In the genomic region with DNA sequence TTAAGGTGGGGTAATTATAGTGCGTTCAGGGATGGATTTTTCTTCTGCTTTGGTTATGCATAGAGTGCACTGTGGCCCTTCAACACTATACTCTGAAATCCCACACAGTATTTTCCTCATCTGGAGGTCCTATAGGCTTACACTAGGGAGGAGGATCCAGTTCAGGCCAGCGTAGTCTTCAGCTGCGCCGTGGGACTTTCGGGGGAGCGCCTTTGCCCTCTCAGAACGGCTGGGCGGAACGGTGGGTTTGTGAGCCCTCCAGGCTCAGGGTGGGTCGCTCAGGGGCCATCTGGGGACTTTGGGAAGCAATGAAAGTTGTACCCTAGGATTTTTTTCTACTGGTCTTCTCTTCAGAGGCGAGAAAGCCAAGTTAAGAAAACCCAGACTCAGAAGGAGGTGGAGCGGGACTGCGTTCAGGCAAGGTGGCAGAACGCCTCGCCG, we compare ENCODE assay signal across 8 cellular contexts. TPM values are rescaled to one million over a fixed set of nuclear protein-coding genes. Genes with fewer than 3 reads are reported as not detected.
DNase-seq lines count a peak whose midpoint lies in the region; ATAC-seq and TF ChIP-seq lines count a peak whose summit lies in the region.

No MANE protein-coding gene starts in this region.

- H3K4me3 ChIP-seq in HUES48 (ENCODE audit: low read depth, low read length), result peak overlapping the region; percentile 93
- peak overlapping the region; percentile 67 for H3K4me3 ChIP-seq in SU-DHL-6 (ENCODE audit: insufficient read depth, low read length, poor library complexity, severe bottlenecking)
- H3K4me3 ChIP-seq in epithelial cell of proximal tubule (ENCODE audit: low read depth, low read length), result peak overlapping the region; percentile 79

- H3K4me2 ChIP-seq in SU-DHL-6 (ENCODE audit: low read depth, low read length, poor library complexity, severe bottlenecking), result peak overlapping the region; percentile 80

- H3K9me3 Mint-ChIP-seq in natural killer cell treated with Interleukin-12 subunit alpha and Interleukin-12 subunit beta and Interleukin-15 and Interleukin-18, amount 100 ng/mL, for 72 hours, result no peaks in the 10 kb centered on the region

- no peaks in the 10 kb centered on the region for H3K36me3 Mint-ChIP-seq in natural killer cell treated with Interleukin-12 subunit alpha and Interleukin-12 subunit beta and Interleukin-15 and Interleukin-18, amount 100 ng/mL, for 72 hours

- H3K36me3 ChIP-seq in HUES48 (ENCODE audit: control insufficient read depth, insufficient read depth, low read length), result no peaks in the 10 kb centered on the region
- H3K36me3 ChIP-seq in SU-DHL-6 (ENCODE audit: low read length), result no peaks in the 10 kb centered on the region

- TF ChIP-seq CTCF in SU-DHL-6 (IDR thresholded peaks at IDR 0.05; ENCODE audit: insufficient read depth, low read length, poor library complexity, severe bottlenecking) (no peak), epithelial cell of proximal tubule (conservative IDR thresholded peaks at IDR 0.05; ENCODE audit: low read depth, low read length) (no peak)

- H3K27ac Mint-ChIP-seq in natural killer cell treated with Interleukin-12 subunit alpha and Interleukin-12 subunit beta and Interleukin-15 and Interleukin-18, amount 100 ng/mL, for 72 hours, result peak overlapping the region; percentile 93 to 98

- DNase-seq in NCI-H2227 (lab: John Stamatoyannopoulos, UW; ENCODE audit: unreplicated experiment) (peak; percentile 76), NCI-H2227 treated with DMSO at 0.1 percent for 48 hours (lab: John Stamatoyannopoulos, UW) (no peak), epithelial cell of proximal tubule (ENCODE audit: low read depth) (no peak)
- no peak for DNase-seq in natural killer cell treated with Interleukin-12 subunit alpha and Interleukin-12 subunit beta and Interleukin-15 and Interleukin-18, amount 100 ng/mL, for 72 hours (ENCODE audit: low spot score)
- no peak for DNase-seq in stimulated activated CD4-positive, alpha-beta T cell treated with anti-CD3 and anti-CD28 coated beads, Interleukin-2, amount 100 ng/mL, for 24 hours

- H3K4me3 Mint-ChIP-seq in natural killer cell treated with Interleukin-12 subunit alpha and Interleukin-12 subunit beta and Interleukin-15 and Interleukin-18, amount 100 ng/mL, for 72 hours, result peak overlapping the region; percentile 95

- H3K27ac ChIP-seq in HUES48 (ENCODE audit: low read depth, low read length) (peak overlapping the region; percentile 99), SU-DHL-6 (ENCODE audit: low read depth, low read length) (peak overlapping the region; percentile 53)

- H3K4me1 ChIP-seq in HUES48 (ENCODE audit: control insufficient read depth, insufficient read depth, low read length), result peaks cover 6% of the 10 kb centered on the region; the same call in 1 of the 2 replicates

- no peaks in the 10 kb centered on the region for H3K27me3 Mint-ChIP-seq in natural killer cell treated with Interleukin-12 subunit alpha and Interleukin-12 subunit beta and Interleukin-15 and Interleukin-18, amount 100 ng/mL, for 72 hours

- 0 out of 2 replicates have a peak, but pooled peaks cover 4% of the 10 kb centered on the region for H4K20me1 ChIP-seq in SU-DHL-6 (ENCODE audit: low read depth, low read length)

- peaks cover 7% of the 10 kb centered on the region; the same call in 1 of the 2 replicates for H3F3A ChIP-seq in SU-DHL-6 (ENCODE audit: insufficient read depth)

- peaks cover 9 to 26% of the 10 kb centered on the region in 2 donors for H3K4me1 Mint-ChIP-seq in natural killer cell treated with Interleukin-12 subunit alpha and Interleukin-12 subunit beta and Interleukin-15 and Interleukin-18, amount 100 ng/mL, for 72 hours (ENCODE audit: low read depth in 2 of 2)

- peaks cover 39% of the 10 kb centered on the region for H3K79me2 ChIP-seq in SU-DHL-6 (ENCODE audit: insufficient read depth, low read length)

- peak; percentile 33 for ATAC-seq in GM21526 (IDR thresholded peaks at IDR 0.05; ENCODE audit: low FRiP score, unreplicated experiment)
- peak; percentile 28 to 44 for ATAC-seq in natural killer cell treated with Interleukin-12 subunit alpha and Interleukin-12 subunit beta and Interleukin-15 and Interleukin-18, amount 100 ng/mL, for 72 hours

- H3K27me3 ChIP-seq in HUES48 (ENCODE audit: control insufficient read depth, insufficient read depth, low read length) (no peaks in the 10 kb centered on the region), SU-DHL-6 (ENCODE audit: low read length) (no peaks in the 10 kb centered on the region)

- no peaks in the 10 kb centered on the region for H3K9me2 ChIP-seq in SU-DHL-6 (replicated peaks; ENCODE audit: insufficient read depth, low read length)

- H3K9ac ChIP-seq in HUES48 (ENCODE audit: low read depth, low read length), result peak overlapping the region; percentile 94
- H3K9ac ChIP-seq in SU-DHL-6 (ENCODE audit: low read length), result peak overlapping the region; percentile 74

- H2AFZ ChIP-seq in SU-DHL-6 (ENCODE audit: low read depth, low read length, severe bottlenecking), result peak overlapping the region; percentile 88

- H3K9me3 ChIP-seq in HUES48 (ENCODE audit: control insufficient read depth, insufficient read depth, low read length) (no peaks in the 10 kb centered on the region), SU-DHL-6 (ENCODE audit: insufficient read depth, low read length) (no peaks in the 10 kb centered on the region)

RNA-seq across cellular contexts. Expression of a gene that starts 0.7 kb away (rescaled TPM):
- total RNA-seq in epithelial cell of proximal tubule, result 23.6 and 25.0 TPM in 2 replicates
- 10 to 100 TPM; 38.8 to 54.8 TPM for total RNA-seq in natural killer cell treated with Interleukin-12 subunit alpha and Interleukin-12 subunit beta and Interleukin-15 and Interleukin-18, amount 100 ng/mL, for 72 hours

RNA-seq across cellular contexts. Expression of a gene that starts 35.4 kb away (rescaled TPM):
- total RNA-seq in epithelial cell of proximal tubule, result 8.5 and 121 TPM in 2 replicates
- 100 to 1,000 TPM; 268 to 486 TPM for total RNA-seq in natural killer cell treated with Interleukin-12 subunit alpha and Interleukin-12 subunit beta and Interleukin-15 and Interleukin-18, amount 100 ng/mL, for 72 hours

RNA-seq across cellular contexts. Expression of a gene that starts 56.7 kb away (rescaled TPM):
- 29.0 and 38.0 TPM in 2 replicates for total RNA-seq in epithelial cell of proximal tubule
- 10 to 100 TPM; 41.1 to 60.8 TPM for total RNA-seq in natural killer cell treated with Interleukin-12 subunit alpha and Interleukin-12 subunit beta and Interleukin-15 and Interleukin-18, amount 100 ng/mL, for 72 hours
